ENCODE assay signal across 3 cellular contexts in genomic region chr4:35614120-35614519, GRCh38.
"Had no signal": no experiment of that assay in that cellular context is flagged by ENCODE, and none has a peak within 500 bp of the region (broad histone marks: within the 10 kb centered on the region; RNA-seq: fewer than 3 reads in every experiment).

No MANE protein-coding gene starts in this region.

- H3K4me3 ChIP-seq: GM12878 had no signal

- DNase-seq: GDM1, GF-D8 had no signal
